ENCODE assay signal across 8 cellular contexts in the genomic region with DNA sequence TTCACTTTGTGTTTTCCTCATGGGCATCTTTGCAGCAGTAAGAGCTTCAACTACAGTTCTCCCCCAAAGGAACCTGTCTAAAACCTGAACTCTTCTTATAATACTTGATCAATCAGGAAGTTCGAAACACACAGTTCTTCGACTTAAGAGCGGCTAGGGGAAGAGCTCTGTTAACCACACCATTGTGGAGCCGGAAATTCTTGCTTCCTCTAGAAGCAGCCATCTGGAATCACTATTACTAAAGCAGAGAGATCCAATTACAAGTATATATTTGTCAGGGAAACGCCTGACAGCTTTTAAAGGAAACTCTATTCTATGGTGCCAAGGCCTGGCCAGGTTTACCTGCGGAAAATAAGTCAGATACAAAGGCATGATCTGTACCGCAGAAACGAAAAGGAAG.
DNase-seq lines count a peak whose midpoint lies in the region; ATAC-seq and TF ChIP-seq lines count a peak whose summit lies in the region.

No MANE protein-coding gene starts in this region.

- peak overlapping the region; percentile 89 for H3K27ac Mint-ChIP-seq in CD8-positive, alpha-beta T cell
- H3K27ac Mint-ChIP-seq in T-cell, result peak overlapping the region; percentile 77 to 87

- peak; percentile 68 for ATAC-seq in CD8-positive, alpha-beta T cell
- peak; percentile 81 for ATAC-seq in GM19372 (IDR thresholded peaks at IDR 0.05; ENCODE audit: low read depth, unreplicated experiment)
- ATAC-seq in HG03460 (IDR thresholded peaks at IDR 0.05; ENCODE audit: unreplicated experiment), result peak; percentile 92
- peak; percentile 75 to 89 (median 84) for ATAC-seq in T-cell (replicated peaks in 1 of 4)
- ATAC-seq in left colon, result no peak
- no peak for ATAC-seq in HG02970 (IDR thresholded peaks at IDR 0.05; ENCODE audit: low FRiP score, unreplicated experiment)

- peak overlapping the region; percentile 11 for H3K27ac ChIP-seq in CD8-positive, alpha-beta T cell (ENCODE audit: low read depth, low read length)
- H3K27ac ChIP-seq in left ventricle myocardium inferior (replicated peaks), result peak overlapping the region; percentile 32

- H3K4me1 ChIP-seq in CD8-positive, alpha-beta T cell (ENCODE audit: insufficient read depth, low read length), result peaks cover 24% of the 10 kb centered on the region
- H3K4me1 ChIP-seq in left ventricle myocardium inferior, result peaks cover 25% of the 10 kb centered on the region

- H3K4me3 ChIP-seq in CD8-positive, alpha-beta T cell (ENCODE audit: low read depth, low read length), result peak overlapping the region; percentile 14
- H3K4me3 ChIP-seq in left ventricle myocardium inferior, result peak overlapping the region; percentile 1

- peaks cover 8% of the 10 kb centered on the region for H3K9me3 Mint-ChIP-seq in CD8-positive, alpha-beta T cell
- peaks cover 0 to 11% (median 5%) of the 10 kb centered on the region in 3 donors for H3K9me3 Mint-ChIP-seq in T-cell

- peak overlapping the region; percentile 76 for H3K4me3 Mint-ChIP-seq in CD8-positive, alpha-beta T cell
- peak overlapping the region; percentile 49 to 70 (median 62) for H3K4me3 Mint-ChIP-seq in T-cell

- POLR2A ChIA-PET in CD8-positive, alpha-beta T cell (lab: Charles Lee), result interaction anchor here (0.7 to 1.7 kb wide), 4 partner anchors 9 to 456 kb away, joined by 3 to 6 read pairs (median 3); no protein-coding TSS in a partner anchor
- POLR2A ChIA-PET in T-cell (lab: Charles Lee), result interaction anchor here in 1 of 2 donors (0.7 kb wide), 1 partner anchor 22 kb away, joined by 4 read pairs; no protein-coding TSS in a partner anchor

- no peaks in the 10 kb centered on the region for H3K36me3 ChIP-seq in CD8-positive, alpha-beta T cell (ENCODE audit: insufficient read depth, low read length)
- no peaks in the 10 kb centered on the region for H3K36me3 ChIP-seq in left ventricle myocardium inferior

- peaks cover 39% of the 10 kb centered on the region for H3K4me1 Mint-ChIP-seq in CD8-positive, alpha-beta T cell (ENCODE audit: low read depth)
- H3K4me1 Mint-ChIP-seq in T-cell, result peaks cover 38 to 43% (median 41%) of the 10 kb centered on the region in 3 donors

- H3K27me3 Mint-ChIP-seq in CD8-positive, alpha-beta T cell (ENCODE audit: low read depth), result no peaks in the 10 kb centered on the region
- H3K27me3 Mint-ChIP-seq in T-cell, result no peaks in the 10 kb centered on the region

- no peaks in the 10 kb centered on the region for H3K27me3 ChIP-seq in CD8-positive, alpha-beta T cell (ENCODE audit: insufficient read depth, low read length)
- no peaks in the 10 kb centered on the region for H3K27me3 ChIP-seq in left ventricle myocardium inferior (ENCODE audit: low read depth)

- no peaks in the 10 kb centered on the region for H3K36me3 Mint-ChIP-seq in CD8-positive, alpha-beta T cell
- peaks cover 4% of the 10 kb centered on the region for H3K36me3 Mint-ChIP-seq in T-cell

- CTCF ChIA-PET in CD8-positive, alpha-beta T cell (lab: Charles Lee), result interaction anchor here (1.5 kb wide), 1 partner anchor 30 kb away, joined by 3 read pairs; no protein-coding TSS in a partner anchor
- CTCF ChIA-PET in T-cell (lab: Charles Lee), result interaction anchor here (0.7 kb wide), 2 partner anchors 330 to 394 kb away, joined by 5 read pairs; no protein-coding TSS in a partner anchor

- peak in 2 of 7 experiments; percentile 8 to 17 for DNase-seq in CD8-positive, alpha-beta T cell
- DNase-seq in T-cell (peak in 19 of 34 experiments; percentile 0 to 40 (median 5)), left ventricle myocardium inferior (no peak), left colon (no peak), T1000 (lab: John Stamatoyannopoulos, UW) (no peak)

- H3K9me3 ChIP-seq in CD8-positive, alpha-beta T cell (ENCODE audit: low read length), result no peaks in the 10 kb centered on the region
- peaks cover 10% of the 10 kb centered on the region for H3K9me3 ChIP-seq in left ventricle myocardium inferior (replicated peaks)

- intact Hi-C loops in CD8-positive, alpha-beta T cell (cut with DNase I, micrococcal nuclease), result loop anchor here in 1 of 2 experiments (1.0 to 5.0 kb wide), 3 partner anchors 29 to 401 kb away; no protein-coding TSS in a partner anchor
- intact Hi-C loops in left ventricle myocardium inferior (cut with micrococcal nuclease), result no loop called here
- intact Hi-C loops in left colon (cut with DNase I, micrococcal nuclease), result no loop called here

- no peak for TF ChIP-seq CTCF in CD8-positive, alpha-beta T cell (IDR thresholded peaks at IDR 0.05)
- TF ChIP-seq CTCF in left ventricle myocardium inferior (IDR thresholded peaks at IDR 0.05; ENCODE audit: borderline replicate concordance), result no peak

Comparison
In these comparisons a context has a peak if more than half of its experiments do, and no peak if none do; other contexts are left out.
1. ATAC-seq: peak in CD8-positive, alpha-beta T cell (single experiment), GM19372 (single experiment), HG03460 (single experiment) and T-cell (4 of 4); none in left colon (single experiment) and HG02970 (single experiment).
2. DNase-seq: peak in T-cell (19 of 34); none in left ventricle myocardium inferior (single experiment), left colon (0 of 2) and T1000 (single experiment).